Comparison of ENCODE assay signal across 8 cellular contexts in genomic region chr1:121009216-121010057, GRCh38.
A peak's percentile ranks its signal among the peaks of the same experiment; 100 is the strongest.
DNase-seq lines count a peak whose midpoint lies in the region; TF ChIP-seq lines count a peak whose summit lies in the region.
"Not testable (repeated sequence)": the region's sequence is repeated elsewhere in the genome, so short reads cannot be mapped to it uniquely, and the experiment has no call there.

No MANE protein-coding gene starts in this region.

- not testable (repeated sequence) for H3K4me1 ChIP-seq in H9 (ENCODE audit: insufficient read depth, low read length); hepatocyte (ENCODE audit: insufficient read depth); neural progenitor cell

- not testable (repeated sequence) for H3K36me3 Mint-ChIP-seq in H9 (ENCODE audit: insufficient read depth in 1 of 3, low read depth in 3 of 3); neural progenitor cell

- H3K4me2 ChIP-seq in H9 (ENCODE audit: insufficient read depth, insufficient read length, low read length): peak overlapping the region; percentile 60
- H3K4me2 ChIP-seq in hepatocyte: peak overlapping the region; percentile 54
- H3K4me2 ChIP-seq in neural progenitor cell: not testable (repeated sequence)

- H3K27me3 Mint-ChIP-seq in H9 (ENCODE audit: low read depth): not testable (repeated sequence)
- H3K27me3 Mint-ChIP-seq in neural progenitor cell (ENCODE audit: insufficient read depth, low read depth): peaks cover 14% of the 10 kb centered on the region

- not testable (repeated sequence) for H3K4me3 ChIP-seq in AG10803 (ENCODE audit: low read length); hepatocyte; neural progenitor cell

- not testable (repeated sequence) for H3K9me2 ChIP-seq in hepatocyte (replicated peaks; ENCODE audit: insufficient read depth)

- DNase-seq in AG10803 (ENCODE audit: low read depth) (peak; percentile 1), H9 (peak; percentile 27), ecto neural progenitor cell (ENCODE audit: low spot score) (peak; percentile 45)
- DNase-seq in activated CD4-positive, alpha-beta T cell treated with anti-CD3 and anti-CD28 coated beads for 24 hours (ENCODE audit: low read depth in 2 of 2): peak; percentile 39 to 45
- DNase-seq in activated effector memory CD4-positive, alpha-beta T cell treated with Interleukin-2 at 50 U/mL for 16 hours: peak; percentile 18
- DNase-seq in hepatocyte (ENCODE audit: low spot score); neural progenitor cell (ENCODE audit: low spot score): not testable (repeated sequence)
- peak; percentile 51 for DNase-seq in stimulated activated CD4-positive, alpha-beta T cell treated with anti-CD3 and anti-CD28 coated beads, Interleukin-4, amount 100 ng/mL, for 1 hour

- not testable (repeated sequence) for H2BK20ac ChIP-seq in H9 (ENCODE audit: low read depth, low read length, poor library complexity, severe bottlenecking)

- not testable (repeated sequence) for H4K91ac ChIP-seq in H9 (ENCODE audit: insufficient read length, low read depth, low read length)

- H2BK12ac ChIP-seq in H9 (ENCODE audit: insufficient read length, low read depth, low read length): not testable (repeated sequence)

- H2BK5ac ChIP-seq in H9 (ENCODE audit: insufficient read length, low read length): not testable (repeated sequence)

- not testable (repeated sequence) for H3K36me3 ChIP-seq in hepatocyte (replicated peaks; ENCODE audit: insufficient read depth, low read depth); neural progenitor cell

- H3K27ac Mint-ChIP-seq in H9, neural progenitor cell: not testable (repeated sequence)

- H3K9ac ChIP-seq in H9 (ENCODE audit: extremely low read depth, insufficient read length, low read length); neural progenitor cell: not testable (repeated sequence)

- not testable (repeated sequence) for H3K4me1 Mint-ChIP-seq in H9, neural progenitor cell

- not testable (repeated sequence) for H3K4ac ChIP-seq in H9 (ENCODE audit: low read depth, low read length)

- H3K4me3 Mint-ChIP-seq in H9 (peak overlapping the region; percentile 57 to 84), neural progenitor cell (peak overlapping the region; percentile 80)

- not testable (repeated sequence) for H3K27ac ChIP-seq in H9 (ENCODE audit: insufficient read length, low read depth, low read length); hepatocyte; neural progenitor cell

- H3K9me3 Mint-ChIP-seq in H9, neural progenitor cell: not testable (repeated sequence)

- not testable (repeated sequence) for H4K20me1 ChIP-seq in H9 (ENCODE audit: control insufficient read depth, insufficient read depth, insufficient read length); hepatocyte (ENCODE audit: insufficient read depth, poor library complexity, severe bottlenecking); neural progenitor cell (ENCODE audit: low read depth)

- H4K5ac ChIP-seq in H9 (ENCODE audit: insufficient read length, low read depth, low read length): not testable (repeated sequence)

- H4K8ac ChIP-seq in H9 (replicated peaks; ENCODE audit: insufficient read length, low read depth, low read length): not testable (repeated sequence)

- H3K18ac ChIP-seq in H9 (ENCODE audit: insufficient read length, low read depth, low read length): not testable (repeated sequence)

- H2AFZ ChIP-seq in H9 (ENCODE audit: low read length); hepatocyte; neural progenitor cell (replicated peaks): not testable (repeated sequence)

- not testable (repeated sequence) for H2AK5ac ChIP-seq in H9 (ENCODE audit: insufficient read length, low read length)

- H3F3A ChIP-seq in neural progenitor cell (ENCODE audit: low read depth): not testable (repeated sequence)

- H3K23ac ChIP-seq in H9 (ENCODE audit: insufficient read length, low read depth, low read length): not testable (repeated sequence)

- H3T11ph ChIP-seq in H9 (ENCODE audit: low read length): not testable (repeated sequence)

- not testable (repeated sequence) for H3K14ac ChIP-seq in H9 (ENCODE audit: insufficient read depth, low read length)

- not testable (repeated sequence) for H2BK120ac ChIP-seq in H9 (ENCODE audit: low read depth, low read length, poor library complexity, severe bottlenecking)

- no CpG with 5 or more reads among the region's 59 CpGs for WGBS in H9 (ENCODE audit: extremely low coverage, insufficient read length, low lambda C conversion rate)
- WGBS in hepatocyte (ENCODE audit: low lambda C conversion rate, missing lambda C conversion rate): 70% methylated on average over 39 of the region's 59 CpGs

- not testable (repeated sequence) for H3K56ac ChIP-seq in H9 (ENCODE audit: insufficient read length, low read depth, low read length)

- not testable (repeated sequence) for H2BK15ac ChIP-seq in H9 (ENCODE audit: low read depth, low read length)

- H3K79me2 ChIP-seq in H9 (ENCODE audit: insufficient read depth, low read length); hepatocyte; neural progenitor cell (ENCODE audit: low read depth): not testable (repeated sequence)

- not testable (repeated sequence) for H3K23me2 ChIP-seq in H9 (ENCODE audit: insufficient read length, low read depth, low read length, poor library complexity, severe bottlenecking)

- H3K9me3 ChIP-seq in H9 (ENCODE audit: control insufficient read depth, low read depth, low read length); hepatocyte (ENCODE audit: low read depth); neural progenitor cell (ENCODE audit: low read depth): not testable (repeated sequence)

- not testable (repeated sequence) for H3K27me3 ChIP-seq in H9 (ENCODE audit: insufficient read depth, low read length); hepatocyte; neural progenitor cell

- TF ChIP-seq CTCF in AG10803 (conservative IDR thresholded peaks at IDR 0.05; ENCODE audit: low read length); H9 (conservative IDR thresholded peaks at IDR 0.05); hepatocyte (IDR thresholded peaks at IDR 0.05; ENCODE audit: poor library complexity); neural progenitor cell (IDR thresholded peaks at IDR 0.05): not testable (repeated sequence)

- not testable (repeated sequence) for H3K79me1 ChIP-seq in H9 (ENCODE audit: insufficient read depth, low read depth, low read length, poor library complexity, severe bottlenecking)
